Comparison of ENCODE assay signal across 10 cellular contexts in the genomic region with DNA sequence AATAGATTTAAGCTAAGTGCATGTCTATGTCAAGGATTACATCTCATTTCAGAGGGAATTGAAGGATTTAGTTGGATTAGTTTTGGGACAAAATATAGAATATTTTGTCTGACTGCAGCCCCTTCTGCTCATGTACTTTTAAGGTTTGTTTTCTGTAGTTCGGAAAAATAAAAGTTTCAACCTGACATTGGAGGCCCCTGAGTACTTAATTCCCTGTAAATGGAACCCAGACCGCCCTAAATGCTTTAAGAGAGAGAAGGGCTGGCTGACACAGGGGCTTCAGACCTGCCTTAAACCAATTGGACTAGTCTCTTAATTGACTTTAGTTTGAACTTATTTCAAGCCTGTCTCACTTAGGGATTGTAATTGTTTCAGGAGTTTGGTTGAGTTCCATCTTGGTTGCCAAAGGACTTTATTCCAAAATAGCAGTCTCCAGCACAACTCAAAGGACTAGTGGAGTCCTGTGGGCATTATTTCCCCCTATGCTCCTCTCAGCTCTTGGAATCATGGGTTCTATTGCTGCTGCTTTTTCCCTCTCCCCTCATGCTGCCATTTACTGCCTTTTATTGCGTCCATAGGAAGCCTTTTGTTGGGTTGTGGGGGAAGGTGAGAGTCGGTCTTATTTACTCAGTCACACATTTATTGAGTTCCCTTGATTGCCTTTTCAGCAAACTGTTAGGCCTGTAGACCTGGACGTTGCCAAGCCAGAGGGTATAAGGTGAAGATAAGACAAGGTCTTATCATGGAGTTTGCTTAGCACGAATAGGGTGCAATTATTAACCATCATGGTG. TPM values are rescaled to one million over a fixed set of nuclear protein-coding genes. Genes with fewer than 3 reads are reported as not detected.
DNase-seq lines count a peak whose midpoint lies in the region; ATAC-seq, FAIRE-seq and TF ChIP-seq lines count a peak whose summit lies in the region.
"Had no signal": no experiment of that assay in that cellular context is flagged by ENCODE, and none has a peak within 500 bp of the region (broad histone marks: within the 10 kb centered on the region; RNA-seq: fewer than 3 reads in every experiment).

No MANE protein-coding gene starts in this region.

- no peaks in the 10 kb centered on the region for H3K27me3 ChIP-seq in Karpas-422 (ENCODE audit: low read length)
- H3K27me3 ChIP-seq in K562 (ENCODE audit: control insufficient read depth in 2 of 2, insufficient read depth in 2 of 2, low read length in 2 of 2) = peaks cover 6 to 12% of the 10 kb centered on the region in 2 experiments; a peak in 3 of 5 replicates
- no peaks in the 10 kb centered on the region for H3K27me3 ChIP-seq in psoas muscle (ENCODE audit: insufficient read depth in 3 of 3, low read length in 2 of 3)
- no peaks in the 10 kb centered on the region for H3K27me3 ChIP-seq in thyroid gland

- TF ChIP-seq CTCF in K562 (IDR thresholded peaks at IDR 0.05 in 2 of 3, conservative IDR thresholded peaks at IDR 0.05 in 1 of 3; ENCODE audit: insufficient read depth in 2 of 3, low read depth in 1 of 3, low read length in 3 of 3) (no peak), psoas muscle (IDR thresholded peaks at IDR 0.05) (no peak), thyroid gland (IDR thresholded peaks at IDR 0.05) (no peak)

- intact Hi-C loops in K562 (cut with micrococcal nuclease) (no loop called here), psoas muscle (cut with DNase I) (no loop called here), posterior cingulate gyrus (cut with DNase I) (no loop called here), thyroid gland (cut with DNase I) (loop anchor here (5.0 kb wide), 1 partner anchor 51 kb away; no protein-coding TSS in a partner anchor)

- no peak for TF ChIP-seq POLR2A in K562 (conservative IDR thresholded peaks at IDR 0.05)
- TF ChIP-seq POLR2A in thyroid gland (IDR thresholded peaks at IDR 0.05) = no peak

- H3K27ac ChIP-seq in Karpas-422 (ENCODE audit: low read length) (peak overlapping the region; percentile 56), K562 (ENCODE audit: extremely low read depth, low read depth, low read length) (peak overlapping the region; percentile 11; the same call in 1 of the 3 replicates), psoas muscle (peak overlapping the region; percentile 39), thyroid gland (no peak overlapping the region)

- CTCF ChIA-PET in K562 (lab: Yijun Ruan, JAX; ENCODE audit: low intra/inter-chr PET ratio) = interaction anchor here (0.6 to 4.7 kb wide), 5 partner anchors 45 to 97 kb away, joined by 3 to 84 read pairs (median 11); no protein-coding TSS in a partner anchor

- peak; percentile 2 for ATAC-seq in K562
- peak in 3 of 4 donors; percentile 7 to 26 (median 10) for ATAC-seq in psoas muscle

- DNase-seq in NCI-H2171 treated with DMSO at 0.1 percent for 48 hours (lab: John Stamatoyannopoulos, UW) (peak; percentile 50), NCI-H2171 (lab: John Stamatoyannopoulos, UW) (no peak), Karpas-422 (peak; percentile 73), K562 (ENCODE audit: extremely low read depth in 1 of 4, low spot score in 3 of 4) (peak in 1 of 4 experiments; percentile 25), psoas muscle (no peak), posterior cingulate gyrus (no peak), middle frontal gyrus (ENCODE audit: extremely low spot score, low spot score) (no peak), thyroid gland (no peak)
- DNase-seq: HCEC 1CT had no signal

- H3K4me2 ChIP-seq in Karpas-422 (ENCODE audit: low read depth, low read length, poor library complexity, severe bottlenecking) (no peak overlapping the region), K562 (ENCODE audit: insufficient read depth, low read length) (no peak overlapping the region)

- no peaks in the 10 kb centered on the region for H3K79me2 ChIP-seq in Karpas-422 (ENCODE audit: low read length)
- H3K79me2 ChIP-seq in K562 (ENCODE audit: control insufficient read depth, insufficient read depth, low read length) = peaks cover 10% of the 10 kb centered on the region

- no TSS peak for BruUV-seq in K562 (replicated peaks; lab: Mats Ljungman, UMichigan)

- H3K4me3 ChIP-seq in Karpas-422 (ENCODE audit: low read length) = no peak overlapping the region
- no peak overlapping the region for H3K4me3 ChIP-seq in K562
- H3K4me3 ChIP-seq in psoas muscle = no peak overlapping the region
- no peak overlapping the region for H3K4me3 ChIP-seq in thyroid gland (replicated peaks in 1 of 3)

- in situ Hi-C loops in K562 (cut with MboI) = loop anchor here (10.0 kb wide), 1 partner anchor 48 kb away; no protein-coding TSS in a partner anchor

- peaks cover 39% of the 10 kb centered on the region for H4K20me1 ChIP-seq in Karpas-422 (ENCODE audit: insufficient read depth, low read depth, low read length)
- H4K20me1 ChIP-seq in K562 (replicated peaks; ENCODE audit: control insufficient read depth, insufficient read depth, low read length) = peaks cover 40% of the 10 kb centered on the region

- H3K9me1 ChIP-seq in K562 (ENCODE audit: control insufficient read depth, insufficient read depth, low read length) = no peaks in the 10 kb centered on the region

- no peak for FAIRE-seq in K562 (lab: Jason Lieb, UNC)

- no peak for TF ChIP-seq EP300 in K562 (IDR thresholded peaks at IDR 0.05; ENCODE audit: low read length)

- no peak for TF ChIP-seq RAD21 in K562 (CRISPR knock-in tag; conservative IDR thresholded peaks at IDR 0.05 in 1 of 2, IDR thresholded peaks at IDR 0.05 in 1 of 2)

- 20% methylated on average over 6 of the region's 6 CpGs for WGBS in K562 (ENCODE audit: insufficient coverage, low coverage, missing lambda C conversion rate)
- 38 to 53% (median 51%) methylated on average over 6 of the region's 6 CpGs for WGBS in psoas muscle, 3 donors
- 63 to 68% methylated on average over 6 of the region's 6 CpGs for WGBS in thyroid gland, 2 donors

- POLR2A ChIA-PET in K562 (lab: Yijun Ruan, JAX) = interaction anchor here (0.6 to 12.5 kb wide), 17 partner anchors 10 to 868 kb away, joined by 3 to 384 read pairs (median 4); a partner anchor contains a TSS

- H3K9me3 ChIP-seq in Karpas-422 (ENCODE audit: low read length) (no peaks in the 10 kb centered on the region), K562 (replicated peaks; ENCODE audit: control insufficient read depth, insufficient read depth, low read depth, low read length) (no peaks in the 10 kb centered on the region), psoas muscle (no peaks in the 10 kb centered on the region), thyroid gland (no peaks in the 10 kb centered on the region)

- no peak overlapping the region for H3K9ac ChIP-seq in Karpas-422 (ENCODE audit: low read length)
- no peak overlapping the region for H3K9ac ChIP-seq in K562 (ENCODE audit: insufficient read depth in 1 of 2, low read depth in 2 of 2, low read length in 2 of 2)

- H3K9me2 ChIP-seq in Karpas-422 (replicated peaks; ENCODE audit: insufficient read depth, low read length) = no peaks in the 10 kb centered on the region

- peaks cover 33% of the 10 kb centered on the region for H3K4me1 ChIP-seq in Karpas-422 (ENCODE audit: low read length)
- H3K4me1 ChIP-seq in K562 (replicated peaks in 1 of 2; ENCODE audit: control insufficient read depth in 2 of 2, insufficient read depth in 2 of 2, low read length in 2 of 2) = peaks cover 0 to 6% of the 10 kb centered on the region in 2 experiments; a peak in 2 of 5 replicates
- H3K4me1 ChIP-seq in psoas muscle = peaks cover 19% of the 10 kb centered on the region
- H3K4me1 ChIP-seq in thyroid gland = peaks cover 0 to 14% of the 10 kb centered on the region in 2 donors

- H3K36me3 ChIP-seq in Karpas-422 (ENCODE audit: insufficient read depth, low read length) (peaks cover 35% of the 10 kb centered on the region), K562 (ENCODE audit: control insufficient read depth, insufficient read depth, low read length) (peaks cover 43% of the 10 kb centered on the region), psoas muscle (ENCODE audit: insufficient read depth in 1 of 2, low read depth in 1 of 2) (peaks cover 13 to 57% of the 10 kb centered on the region in 2 donors), thyroid gland (peaks cover 42 to 43% of the 10 kb centered on the region in 2 donors)

- no peak overlapping the region for H2AFZ ChIP-seq in Karpas-422 (ENCODE audit: low read length)
- H2AFZ ChIP-seq in K562 (ENCODE audit: low read depth, low read length) = no peak overlapping the region

RNA-seq across cellular contexts. Expression of a gene that starts 14.5 kb away (rescaled TPM):
- total RNA-seq in Karpas-422 (2014; rRNA removed; shearing (Covaris generic); ENCODE audit: low replicate concordance) = 201 and 221 TPM in 2 replicates
- 729 and 883 TPM in 2 replicates for total RNA-seq in K562 (2011; cell fraction: chromatin; rRNA removed; ENCODE audit: low replicate concordance)
- 319 and 374 TPM in 2 replicates for total RNA-seq in K562 (2011; cell fraction: nucleolus; rRNA removed)
- 421 and 486 TPM in 2 replicates for total RNA-seq in K562 (2011; cell fraction: nucleoplasm; rRNA removed)
- total RNA-seq in K562 (2014; rRNA removed) (133 and 136 TPM in 2 replicates), K562 (2014; rRNA removed; fragmentation: Illumina TruSeq; extraction: Trizol) (135 and 136 TPM in 2 replicates), K562 (2015; rRNA removed; fragmentation: Illumina TruSeq; extraction: Trizol) (185 and 186 TPM in 2 replicates), K562 (2021) (173 and 181 TPM in 2 replicates), psoas muscle (100 to 1,000 TPM in 3 of 4 donors, 10 to 100 TPM in 1; 70.0 to 135 (median 115) TPM), thyroid gland (100 to 1,000 TPM; 206 to 282 (median 238) TPM)
- polyA plus RNA-seq in K562 (2011; rRNA removed) (189 and 242 TPM in 2 replicates), K562 (2014; fragmentation: Illumina TruSeq; extraction: Trizol) (211 and 252 TPM in 2 replicates), K562 (2014; fragmentation: Nextera tagmentation; extraction: Ambion mirVana) (100 to 1,000 TPM in 1 of 2 experiments, 10 to 100 TPM in 1; 19.0 to 113 TPM), K562 (2014; rRNA removed) (192 and 194 TPM in 2 replicates), psoas muscle (10 to 100 TPM; 62.2 to 93.0 (median 64.4) TPM)
- 99.8 and 136 TPM in 2 replicates for polyA plus RNA-seq in K562 (2011; cell fraction: cytosol; rRNA removed)
- 407 and 463 TPM in 2 replicates for polyA plus RNA-seq in K562 (2011; cell fraction: nucleus; rRNA removed)
- 164 and 174 TPM in 2 replicates for polyA plus RNA-seq in K562 (2012)
- polyA minus RNA-seq in K562 (2011; rRNA and poly(A)+ RNA removed) = 117 and 145 TPM in 2 replicates
- polyA minus RNA-seq in K562 (2011; cell fraction: cytosol; rRNA and poly(A)+ RNA removed) = 73.6 and 84.6 TPM in 2 replicates
- polyA minus RNA-seq in K562 (2011; cell fraction: nucleus; rRNA and poly(A)+ RNA removed) = 153 and 260 TPM in 2 replicates

RNA-seq across cellular contexts. Expression of a gene that starts 26.5 kb away (rescaled TPM):
- 70.0 and 103 TPM in 2 replicates for total RNA-seq in Karpas-422 (2014; rRNA removed; shearing (Covaris generic); ENCODE audit: low replicate concordance)
- total RNA-seq in K562 (2011; cell fraction: chromatin; rRNA removed; ENCODE audit: low replicate concordance) = not detected in 2 replicates
- not detected in 2 replicates for total RNA-seq in K562 (2011; cell fraction: nucleolus; rRNA removed)
- not detected in 2 replicates for total RNA-seq in K562 (2011; cell fraction: nucleoplasm; rRNA removed)
- total RNA-seq in K562 (2014; rRNA removed) (not detected in 2 replicates), K562 (2014; rRNA removed; fragmentation: Illumina TruSeq; extraction: Trizol) (not detected in 2 replicates), K562 (2015; rRNA removed; fragmentation: Illumina TruSeq; extraction: Trizol) (not detected in 2 replicates), K562 (2021) (0.07 TPM in 1 of 2 replicates, not detected in the other), psoas muscle (1 to 10 TPM in 2 of 4 donors, under 1 TPM in 2; 0.48 to 1.5 (median 0.85) TPM), thyroid gland (10 to 100 TPM in 3 of 4 donors, 1 to 10 TPM in 1; 2.0 to 85.9 (median 20.3) TPM)
- polyA plus RNA-seq in K562 (2011; rRNA removed) (not detected in 2 replicates), K562 (2014; fragmentation: Illumina TruSeq; extraction: Trizol) (not detected in 2 replicates), K562 (2014; fragmentation: Nextera tagmentation; extraction: Ambion mirVana) (not detected), K562 (2014; rRNA removed) (not detected in 2 replicates), psoas muscle (under 1 TPM; 0.36 to 0.77 (median 0.58) TPM)
- polyA plus RNA-seq in K562 (2011; cell fraction: cytosol; rRNA removed) = not detected in 2 replicates
- polyA plus RNA-seq in K562 (2011; cell fraction: nucleus; rRNA removed) = not detected in 2 replicates
- polyA plus RNA-seq in K562 (2012) = not detected in 2 replicates
- not detected in 2 replicates for polyA minus RNA-seq in K562 (2011; rRNA and poly(A)+ RNA removed)
- polyA minus RNA-seq in K562 (2011; cell fraction: cytosol; rRNA and poly(A)+ RNA removed) = not detected in 2 replicates
- not detected in 2 replicates for polyA minus RNA-seq in K562 (2011; cell fraction: nucleus; rRNA and poly(A)+ RNA removed)
- total RNA-seq: pulmonary artery endothelial cell had no signal

RNA-seq across cellular contexts. Expression of a gene that starts 30.0 kb away (rescaled TPM):
- 325 and 451 TPM in 2 replicates for total RNA-seq in Karpas-422 (2014; rRNA removed; shearing (Covaris generic); ENCODE audit: low replicate concordance)
- total RNA-seq in K562 (2011; cell fraction: chromatin; rRNA removed; ENCODE audit: low replicate concordance) = 0.55 and 0.81 TPM in 2 replicates
- 0.83 and 0.92 TPM in 2 replicates for total RNA-seq in K562 (2011; cell fraction: nucleolus; rRNA removed)
- total RNA-seq in K562 (2011; cell fraction: nucleoplasm; rRNA removed) = 2.4 and 2.9 TPM in 2 replicates
- 0.23 and 0.33 TPM in 2 replicates for total RNA-seq in K562 (2014; rRNA removed)
- total RNA-seq in K562 (2014; rRNA removed; fragmentation: Illumina TruSeq; extraction: Trizol) = 0.29 and 0.51 TPM in 2 replicates
- 0.58 and 0.60 TPM in 2 replicates for total RNA-seq in K562 (2015; rRNA removed; fragmentation: Illumina TruSeq; extraction: Trizol)
- total RNA-seq in K562 (2021) = 0.47 and 0.75 TPM in 2 replicates
- polyA plus RNA-seq in K562 (2011; rRNA removed) = 0.13 and 0.28 TPM in 2 replicates
- 0.56 and 0.73 TPM in 2 replicates for polyA plus RNA-seq in K562 (2011; cell fraction: cytosol; rRNA removed)
- 2.3 TPM in 2 replicates for polyA plus RNA-seq in K562 (2011; cell fraction: nucleus; rRNA removed)
- polyA plus RNA-seq in K562 (2012) = 0.76 and 1.1 TPM in 2 replicates
- 0.50 and 0.83 TPM in 2 replicates for polyA plus RNA-seq in K562 (2014; fragmentation: Illumina TruSeq; extraction: Trizol)
- polyA plus RNA-seq in K562 (2014; fragmentation: Nextera tagmentation; extraction: Ambion mirVana) = under 1 TPM; 0.18 to 0.78 TPM
- polyA plus RNA-seq in K562 (2014; rRNA removed) = 0.48 and 1.7 TPM in 2 replicates
- 0.25 and 0.39 TPM in 2 replicates for polyA minus RNA-seq in K562 (2011; rRNA and poly(A)+ RNA removed)
- not detected in 2 replicates for polyA minus RNA-seq in K562 (2011; cell fraction: cytosol; rRNA and poly(A)+ RNA removed)
- 1.8 and 2.3 TPM in 2 replicates for polyA minus RNA-seq in K562 (2011; cell fraction: nucleus; rRNA and poly(A)+ RNA removed)
- 10 to 100 TPM in 2 of 4 donors, 1 to 10 TPM in 2; 3.2 to 12.0 (median 9.4) TPM for total RNA-seq in psoas muscle
- polyA plus RNA-seq in psoas muscle = 1 to 10 TPM; 6.3 to 7.4 (median 7.1) TPM
- 10 to 100 TPM; 10.7 to 41.5 (median 27.3) TPM for total RNA-seq in thyroid gland

RNA-seq across cellular contexts. Expression of a gene that starts 42.1 kb away (rescaled TPM):
- total RNA-seq in Karpas-422 (2014; rRNA removed; shearing (Covaris generic); ENCODE audit: low replicate concordance) = 116 and 142 TPM in 2 replicates
- total RNA-seq in K562 (2011; cell fraction: chromatin; rRNA removed; ENCODE audit: low replicate concordance) = not detected in 2 replicates
- total RNA-seq in K562 (2011; cell fraction: nucleolus; rRNA removed) = not detected in 2 replicates
- total RNA-seq in K562 (2011; cell fraction: nucleoplasm; rRNA removed) = not detected in 2 replicates
- total RNA-seq in K562 (2014; rRNA removed) (not detected in 2 replicates), K562 (2014; rRNA removed; fragmentation: Illumina TruSeq; extraction: Trizol) (not detected in 2 replicates), K562 (2015; rRNA removed; fragmentation: Illumina TruSeq; extraction: Trizol) (not detected in 2 replicates), K562 (2021) (0.18 and 0.38 TPM in 2 replicates), psoas muscle (1 to 10 TPM; 1.4 to 7.6 (median 3.6) TPM), thyroid gland (10 to 100 TPM; 34.7 to 82.9 (median 51.3) TPM)
- polyA plus RNA-seq in K562 (2011; rRNA removed) (not detected in 2 replicates), K562 (2014; fragmentation: Illumina TruSeq; extraction: Trizol) (not detected in 2 replicates), K562 (2014; fragmentation: Nextera tagmentation; extraction: Ambion mirVana) (not detected), K562 (2014; rRNA removed) (0.03 TPM in 1 of 2 replicates, not detected in the other), psoas muscle (1 to 10 TPM; 2.8 to 3.1 (median 2.9) TPM)
- polyA plus RNA-seq in K562 (2011; cell fraction: cytosol; rRNA removed) = not detected in 2 replicates
- not detected in 2 replicates for polyA plus RNA-seq in K562 (2011; cell fraction: nucleus; rRNA removed)
- not detected in 2 replicates for polyA plus RNA-seq in K562 (2012)
- not detected in 2 replicates for polyA minus RNA-seq in K562 (2011; rRNA and poly(A)+ RNA removed)
- polyA minus RNA-seq in K562 (2011; cell fraction: cytosol; rRNA and poly(A)+ RNA removed) = not detected in 2 replicates
- polyA minus RNA-seq in K562 (2011; cell fraction: nucleus; rRNA and poly(A)+ RNA removed) = not detected in 2 replicates

Comparison
In these comparisons a context has a peak if more than half of its experiments do, and no peak if none do; other contexts are left out.
1. DNase-seq: peak in NCI-H2171 treated with DMSO at 0.1 percent for 48 hours (single experiment) and Karpas-422 (single experiment); none in NCI-H2171 (single experiment), psoas muscle (0 of 2), posterior cingulate gyrus (0 of 10), middle frontal gyrus (single experiment) and thyroid gland (0 of 2).
2. H3K27ac ChIP-seq: peak in Karpas-422 (single experiment), K562 (single experiment) and psoas muscle (single experiment); none in thyroid gland (0 of 3).